ENCODE assay signal across 8 cellular contexts in genomic region chr2:163735692-163736432, GRCh38. TPM values are rescaled to one million over a fixed set of nuclear protein-coding genes. Genes with fewer than 3 reads are reported as not detected.
DNase-seq lines count a peak whose midpoint lies in the region; ATAC-seq and TF ChIP-seq lines count a peak whose summit lies in the region.

TSS of gene FIGN (minus strand) at chr2:163736008. CDS start at chr2:163734927, 1,081 bp downstream.

- intact Hi-C loops in cardiac septum (cut with DNase I) = loop anchor here (2.0 to 10.0 kb wide), 5 partner anchors 131 to 387 kb away; no protein-coding TSS in a partner anchor

- H3K4me3 Mint-ChIP-seq in osteocyte (ENCODE audit: unreplicated experiment) = peak within 1 kb of the TSS; percentile 88

- H3K9me3 Mint-ChIP-seq in osteocyte (ENCODE audit: unreplicated experiment) = no peaks in the 10 kb centered on the region

- peak within 1 kb of the TSS; percentile 96 for H3K27ac Mint-ChIP-seq in osteocyte (ENCODE audit: unreplicated experiment)

- DNase-seq in DMS53 (lab: John Stamatoyannopoulos, UW) = peak; percentile 85
- peak; percentile 45 for DNase-seq in NCI-H1694 (lab: John Stamatoyannopoulos, UW)
- peak; percentile 90 for DNase-seq in amniotic epithelial cell (ENCODE audit: low read depth)
- DNase-seq in cardiac septum (ENCODE audit: low spot score) = peak; percentile 86
- peak; percentile 95 for DNase-seq in osteocyte (ENCODE audit: extremely low spot score, unreplicated experiment)
- DNase-seq in KG1 (lab: John Stamatoyannopoulos, UW) = no peak
- no peak for DNase-seq in activated CD8-positive, alpha-beta memory T cell treated with anti-CD3 and anti-CD28 coated beads, Interleukin-2, amount 50 U/mL, for 4 hours

- TF ChIP-seq CTCF in osteocyte (IDR thresholded peaks at IDR 0.05) = no peak

- H3K36me3 Mint-ChIP-seq in osteocyte (ENCODE audit: unreplicated experiment) = no peaks in the 10 kb centered on the region

- peaks cover 2% of the 10 kb centered on the region for H3K27me3 Mint-ChIP-seq in osteocyte (ENCODE audit: unreplicated experiment)

- ATAC-seq in GM21367 (IDR thresholded peaks at IDR 0.05; ENCODE audit: unreplicated experiment) = no peak

- peaks cover 26% of the 10 kb centered on the region for H3K4me1 Mint-ChIP-seq in osteocyte (ENCODE audit: unreplicated experiment)

RNA-seq across cellular contexts. Expression of gene FIGN, which starts in this region (rescaled TPM):
- total RNA-seq in cardiac septum (16.4 TPM), osteocyte (35.3 and 37.7 TPM in 2 replicates)

Comparison
In these comparisons a context has a peak if more than half of its experiments do, and no peak if none do; other contexts are left out.
1. DNase-seq: peak in DMS53 (single experiment), NCI-H1694 (single experiment), amniotic epithelial cell (single experiment), cardiac septum (single experiment) and osteocyte (single experiment); none in KG1 (single experiment) and activated CD8-positive, alpha-beta memory T cell treated with anti-CD3 and anti-CD28 coated beads, Interleukin-2, amount 50 U/mL, for 4 hours (single experiment).